Comparison of ENCODE assay signal across 8 cellular contexts in genomic region chr15:66702770-66703539, GRCh38. TPM values are rescaled to one million over a fixed set of nuclear protein-coding genes. Genes with fewer than 3 reads are reported as not detected.
DNase-seq lines count a peak whose midpoint lies in the region; ATAC-seq and TF ChIP-seq lines count a peak whose summit lies in the region.

No MANE protein-coding gene starts in this region.

- H2AFZ ChIP-seq in IMR-90 (replicated peaks; ENCODE audit: low read length, poor library complexity), result peak overlapping the region; percentile 83

- peak overlapping the region; percentile 46; the same call in 1 of the 2 replicates for H3K18ac ChIP-seq in IMR-90 (ENCODE audit: low read depth, low read length)

- H4K8ac ChIP-seq in IMR-90 (ENCODE audit: low read depth in 2 of 2, low read length in 2 of 2), result peak overlapping the region; percentile 3 to 27; a peak in 2 of 4 replicates

- peak overlapping the region; percentile 44 for H2BK120ac ChIP-seq in IMR-90 (ENCODE audit: low read depth, low read length)

- CTCF ChIA-PET in AG04449 (lab: Yijun Ruan, JAX) (interaction anchor here (0.6 to 19.8 kb wide), 13 partner anchors 10 to 149 kb away, joined by 3 to 234 read pairs (median 5); no protein-coding TSS in a partner anchor), IMR-90 (lab: Yijun Ruan, JAX) (interaction anchor here (0.6 to 4.4 kb wide), 3 partner anchors 14 to 148 kb away, joined by 4 to 17 read pairs (median 5); no protein-coding TSS in a partner anchor)

- POLR2A ChIA-PET in AG04449 (lab: Yijun Ruan, JAX) (interaction anchor here (0.8 to 1.4 kb wide), 5 partner anchors 12 to 149 kb away, joined by 3 to 4 read pairs (median 3); no protein-coding TSS in a partner anchor), IMR-90 (lab: Charles Lee; ENCODE audit: unreplicated experiment) (interaction anchor here (0.8 kb wide), 1 partner anchor 140 kb away, joined by 3 read pairs; no protein-coding TSS in a partner anchor)

- H3K4me2 ChIP-seq in IMR-90 (ENCODE audit: low read depth, low read length), result peak overlapping the region; percentile 86

- TSS peak; percentile 83 for BruUV-seq in IMR-90 (replicated peaks; lab: Mats Ljungman, UMichigan)

- peak overlapping the region; percentile 79 for H3K14ac ChIP-seq in IMR-90 (replicated peaks; ENCODE audit: low read depth, low read length)

- peak overlapping the region; percentile 92 for H3K56ac ChIP-seq in IMR-90 (ENCODE audit: extremely low read depth, insufficient read depth, low read length)

- no peaks in the 10 kb centered on the region for H3K9me3 Mint-ChIP-seq in activated naive CD8-positive, alpha-beta T cell treated with anti-CD3 and anti-CD28 coated beads, Interleukin-2, amount 50 U/mL, for 24 hours
- no peaks in the 10 kb centered on the region for H3K9me3 Mint-ChIP-seq in stimulated activated naive CD8-positive, alpha-beta T cell treated with anti-CD3 and anti-CD28 coated beads, Interleukin-15, amount 100 ng/mL, for 72 hours

- no peak for TF ChIP-seq CTCF in AG04449 (IDR thresholded peaks at IDR 0.05; ENCODE audit: insufficient read depth, low read length, missing control alignments)
- no peak for TF ChIP-seq CTCF in IMR-90 (conservative IDR thresholded peaks at IDR 0.05; ENCODE audit: low read depth, low read length)
- no peak for TF ChIP-seq CTCF in kidney epithelial cell (IDR thresholded peaks at IDR 0.05; ENCODE audit: insufficient read depth, low read length, poor library complexity, severe bottlenecking)

- peaks cover 19% of the 10 kb centered on the region for H3K4me1 Mint-ChIP-seq in activated naive CD8-positive, alpha-beta T cell treated with anti-CD3 and anti-CD28 coated beads, Interleukin-2, amount 50 U/mL, for 24 hours
- H3K4me1 Mint-ChIP-seq in stimulated activated naive CD8-positive, alpha-beta T cell treated with anti-CD3 and anti-CD28 coated beads, Interleukin-15, amount 100 ng/mL, for 72 hours, result peaks cover 25% of the 10 kb centered on the region

- peak overlapping the region; percentile 66; the same call in 1 of the 2 replicates for H2AK5ac ChIP-seq in IMR-90 (ENCODE audit: low read depth, low read length)

- TF ChIP-seq POLR2A in IMR-90 (IDR thresholded peaks at IDR 0.05; ENCODE audit: low read depth, low read length), result no peak

- H3K9me1 ChIP-seq in IMR-90 (ENCODE audit: insufficient read depth, low read length), result peaks cover 9% of the 10 kb centered on the region

- DNase-seq in AG04449 (ENCODE audit: low read depth, low spot score) (no peak), IMR-90 (no peak), kidney epithelial cell (ENCODE audit: low read depth) (no peak), NCI-H1048 (lab: John Stamatoyannopoulos, UW) (no peak), NCI-H2196 (lab: John Stamatoyannopoulos, UW; ENCODE audit: unreplicated experiment) (no peak)
- peak; percentile 15 for DNase-seq in activated naive CD8-positive, alpha-beta T cell treated with anti-CD3 and anti-CD28 coated beads, Interleukin-2, amount 50 U/mL, for 24 hours
- DNase-seq in stimulated activated naive CD8-positive, alpha-beta T cell treated with anti-CD3 and anti-CD28 coated beads, Interleukin-15, amount 100 ng/mL, for 72 hours, result peak; percentile 16 to 21

- peak overlapping the region; percentile 96 for H3K9ac ChIP-seq in IMR-90 (ENCODE audit: low read depth, low read length)

- H3K4me3 ChIP-seq in AG04449 (ENCODE audit: low read depth, low read length), result peak overlapping the region; percentile 83
- H3K4me3 ChIP-seq in IMR-90 (ENCODE audit: insufficient read depth, low read depth, low read length), result peak overlapping the region; percentile 72
- peak overlapping the region; percentile 54 for H3K4me3 ChIP-seq in kidney epithelial cell (ENCODE audit: low read depth, low read length)

- TF ChIP-seq RAD21 in IMR-90 (IDR thresholded peaks at IDR 0.05; ENCODE audit: low read length), result no peak; the same call in 1 of the 2 replicates

- intact Hi-C loops in IMR-90 (cut with micrococcal nuclease), result loop anchor here (1.0 to 10.0 kb wide), 4 partner anchors 44 to 198 kb away; partner anchors contain the start of genes RPL4 and ZWILCH

- H3K27me3 ChIP-seq in IMR-90 (ENCODE audit: control insufficient read depth, insufficient read depth, low read length) (no peaks in the 10 kb centered on the region), kidney epithelial cell (ENCODE audit: control insufficient read depth, insufficient read depth, low read length) (no peaks in the 10 kb centered on the region)

- H3K27me3 Mint-ChIP-seq in activated naive CD8-positive, alpha-beta T cell treated with anti-CD3 and anti-CD28 coated beads, Interleukin-2, amount 50 U/mL, for 24 hours, result peaks cover 24% of the 10 kb centered on the region
- peaks cover 40% of the 10 kb centered on the region for H3K27me3 Mint-ChIP-seq in stimulated activated naive CD8-positive, alpha-beta T cell treated with anti-CD3 and anti-CD28 coated beads, Interleukin-15, amount 100 ng/mL, for 72 hours

- peaks cover 4 to 41% of the 10 kb centered on the region in 2 experiments for H3K79me1 ChIP-seq in IMR-90 (ENCODE audit: low read depth in 1 of 2, low read length in 2 of 2)

- H3K4me3 Mint-ChIP-seq in activated naive CD8-positive, alpha-beta T cell treated with anti-CD3 and anti-CD28 coated beads, Interleukin-2, amount 50 U/mL, for 24 hours, result peak overlapping the region; percentile 81
- H3K4me3 Mint-ChIP-seq in stimulated activated naive CD8-positive, alpha-beta T cell treated with anti-CD3 and anti-CD28 coated beads, Interleukin-15, amount 100 ng/mL, for 72 hours, result peak overlapping the region; percentile 85 to 100

- no peak overlapping the region for H3K27ac Mint-ChIP-seq in activated naive CD8-positive, alpha-beta T cell treated with anti-CD3 and anti-CD28 coated beads, Interleukin-2, amount 50 U/mL, for 24 hours
- H3K27ac Mint-ChIP-seq in stimulated activated naive CD8-positive, alpha-beta T cell treated with anti-CD3 and anti-CD28 coated beads, Interleukin-15, amount 100 ng/mL, for 72 hours, result no peak overlapping the region

- H2AK9ac ChIP-seq in IMR-90 (replicated peaks; ENCODE audit: low read depth, low read length, poor library complexity), result peak overlapping the region; percentile 92

- no peaks in the 10 kb centered on the region for H3K9me3 ChIP-seq in IMR-90 (ENCODE audit: control insufficient read depth, insufficient read depth, low read length)

- H2BK15ac ChIP-seq in IMR-90 (ENCODE audit: low read depth, low read length), result 0 out of 3 replicates have a peak overlapping the region, but pooled peaks have one; percentile 11

- WGBS in IMR-90 (ENCODE audit: extremely low coverage in 2 of 2, insufficient read length in 1 of 2), 2 experiments, result 1% methylated on average over 29 of the region's 97 CpGs; no CpG with 5 or more reads in 1 of the 2 experiments

- peak overlapping the region; percentile 72 for H4K91ac ChIP-seq in IMR-90 (ENCODE audit: insufficient read depth, low read depth, low read length)

- H3K23ac ChIP-seq in IMR-90 (ENCODE audit: low read depth, low read length), result peak overlapping the region; percentile 96

- H3K36me3 Mint-ChIP-seq in activated naive CD8-positive, alpha-beta T cell treated with anti-CD3 and anti-CD28 coated beads, Interleukin-2, amount 50 U/mL, for 24 hours (ENCODE audit: low read depth), result no peaks in the 10 kb centered on the region

- H3K27ac ChIP-seq in IMR-90 (ENCODE audit: insufficient read depth, low read length), result peak overlapping the region; percentile 80

- H3K4ac ChIP-seq in IMR-90 (ENCODE audit: low read depth, low read length), result peak overlapping the region; percentile 84

- H2BK20ac ChIP-seq in IMR-90 (ENCODE audit: low read depth, low read length), result no peak overlapping the region

- peaks cover 23% of the 10 kb centered on the region for H3K4me1 ChIP-seq in IMR-90 (ENCODE audit: control insufficient read depth, insufficient read depth, low read length)

- ATAC-seq in IMR-90 (ENCODE audit: low read depth) (no peak), GM21381 (IDR thresholded peaks at IDR 0.05; ENCODE audit: unreplicated experiment) (no peak)
- ATAC-seq in activated naive CD8-positive, alpha-beta T cell treated with anti-CD3 and anti-CD28 coated beads, Interleukin-2, amount 50 U/mL, for 24 hours, result no peak
- ATAC-seq in stimulated activated naive CD8-positive, alpha-beta T cell treated with anti-CD3 and anti-CD28 coated beads, Interleukin-15, amount 100 ng/mL, for 72 hours, result no peak

- peaks cover 41% of the 10 kb centered on the region for H4K20me1 ChIP-seq in IMR-90 (ENCODE audit: insufficient read depth, low read length)

- H3K36me3 ChIP-seq in IMR-90 (ENCODE audit: control insufficient read depth, insufficient read depth, low read length) (peaks cover 3% of the 10 kb centered on the region; the same call in 1 of the 2 replicates), kidney epithelial cell (ENCODE audit: control insufficient read depth, insufficient read depth, low read length) (no peaks in the 10 kb centered on the region)

- H2BK5ac ChIP-seq in IMR-90 (ENCODE audit: low read depth, low read length, poor library complexity, severe bottlenecking), result peak overlapping the region; percentile 66

- in situ Hi-C loops in IMR-90 (cut with MboI; ENCODE audit: low sequenced_read_pairs), result loop anchor here (25.0 kb wide), 1 partner anchor 134 kb away; no protein-coding TSS in a partner anchor

- dilution Hi-C loops in IMR-90 (cut with HindIII; ENCODE audit: low sequenced_read_pairs, unreplicated experiment), result no loop called here

- H4K5ac ChIP-seq in IMR-90 (ENCODE audit: low read depth, low read length), result no peak overlapping the region

TF ChIP-seq in IMR-90, 13 proteins besides CTCF, POLR2A, EP300 and RAD21 (continues in another document):
- TF ChIP-seq MAZ (IDR thresholded peaks at IDR 0.05; ENCODE audit: borderline replicate concordance, low read depth, low read length), result no peak
- no peak for TF ChIP-seq FOS (IDR thresholded peaks at IDR 0.05; ENCODE audit: low read depth, low read length)
- no peak for TF ChIP-seq CHD1 (IDR thresholded peaks at IDR 0.05; ENCODE audit: low read depth, low read length)
- TF ChIP-seq BHLHE40 (IDR thresholded peaks at IDR 0.05; ENCODE audit: low read depth, low read length), result no peak
- TF ChIP-seq MXI1 (IDR thresholded peaks at IDR 0.05; ENCODE audit: borderline replicate concordance, low read depth, low read length), result peak; percentile 18; the same call in 1 of the 2 replicates
- TF ChIP-seq RFX5 (IDR thresholded peaks at IDR 0.05; ENCODE audit: low read depth, low read length), result no peak
- no peak for TF ChIP-seq RCOR1 (IDR thresholded peaks at IDR 0.05; ENCODE audit: insufficient replicate concordance, low read length)
- TF ChIP-seq MAFK (IDR thresholded peaks at IDR 0.05; ENCODE audit: low read depth, low read length), result no peak

RNA-seq across cellular contexts. Expression of gene SMAD6, which starts 0.9 kb away (rescaled TPM):
- total RNA-seq in IMR-90 (2012; rRNA removed) (3.6 and 4.8 TPM in 2 replicates), kidney epithelial cell (8.3 and 9.0 TPM in 2 replicates)
- polyA plus RNA-seq in IMR-90 (2012; rRNA removed), result 8.5 and 13.6 TPM in 2 replicates
- 4.7 and 9.3 TPM in 2 replicates for polyA plus RNA-seq in IMR-90 (2012; cell fraction: cytosol; rRNA removed)
- polyA plus RNA-seq in IMR-90 (2012; cell fraction: nucleus; rRNA removed; ENCODE audit: low replicate concordance), result 17.3 and 42.6 TPM in 2 replicates

Comparison
In these comparisons a context has a peak if more than half of its experiments do, and no peak if none do; other contexts are left out.
1. DNase-seq: peak in activated naive CD8-positive, alpha-beta T cell treated with anti-CD3 and anti-CD28 coated beads, Interleukin-2, amount 50 U/mL, for 24 hours (single experiment) and stimulated activated naive CD8-positive, alpha-beta T cell treated with anti-CD3 and anti-CD28 coated beads, Interleukin-15, amount 100 ng/mL, for 72 hours (2 of 2); none in AG04449 (single experiment), IMR-90 (single experiment), kidney epithelial cell (single experiment), NCI-H1048 (single experiment) and NCI-H2196 (single experiment).
2. Peak in every context shown above with its lines, with median percentiles within 50 percentile points of each other: H3K4me3 ChIP-seq.